ENCODE assay signal across 16 cellular contexts in genomic region chr9:98095401-98095800, GRCh38. TPM values are rescaled to one million over a fixed set of nuclear protein-coding genes. Genes with fewer than 3 reads are reported as not detected.
DNase-seq lines count a peak whose midpoint lies in the region; ATAC-seq and TF ChIP-seq lines count a peak whose summit lies in the region.
"Had no signal": no experiment of that assay in that cellular context is flagged by ENCODE, and none has a peak within 500 bp of the region (broad histone marks: within the 10 kb centered on the region; RNA-seq: fewer than 3 reads in every experiment).

No MANE protein-coding gene starts in this region.

- H3K27ac Mint-ChIP-seq in activated T-helper 17 cell treated with anti-CD3 and anti-CD28 coated beads, Interleukin-2, amount 50 U/mL, for 72 hours, result peak overlapping the region; percentile 91

- H3K9me3 Mint-ChIP-seq in activated T-helper 17 cell treated with anti-CD3 and anti-CD28 coated beads, Interleukin-2, amount 50 U/mL, for 72 hours, result no peaks in the 10 kb centered on the region

- TF ChIP-seq POLR2A in suprapubic skin (IDR thresholded peaks at IDR 0.05), result no peak

- no peaks in the 10 kb centered on the region for H3K27me3 ChIP-seq in suprapubic skin
- H3K27me3 ChIP-seq: BLaER1 treated with 17β-estradiol and CSF1 and Interleukin-3, amounts not matched to agents 10 nM and 100 nM; Peyer's patch had no signal

- peaks cover 9% of the 10 kb centered on the region for H3K36me3 ChIP-seq in suprapubic skin

- H3K27me3 Mint-ChIP-seq in activated T-helper 17 cell treated with anti-CD3 and anti-CD28 coated beads, Interleukin-2, amount 50 U/mL, for 72 hours, result no peaks in the 10 kb centered on the region

- H3K4me1 ChIP-seq in suprapubic skin, result peaks cover 33% of the 10 kb centered on the region

- 93% methylated on average over 7 of the region's 7 CpGs for WGBS in suprapubic skin

- no peak overlapping the region for H3K4me3 ChIP-seq in suprapubic skin
- H3K4me3 ChIP-seq: BLaER1 treated with 17β-estradiol and CSF1 and Interleukin-3, amounts not matched to agents 10 nM and 100 nM; Peyer's patch had no signal

- peak; percentile 11 for DNase-seq in NCI-H748 (lab: John Stamatoyannopoulos, UW; ENCODE audit: unreplicated experiment)
- no peak for DNase-seq in NCI-H748 treated with DMSO at 0.1 percent for 48 hours (lab: John Stamatoyannopoulos, UW)
- peak; percentile 58 for DNase-seq in activated effector memory CD4-positive, alpha-beta T cell treated with anti-CD3 and anti-CD28 coated beads, Interleukin-2, amount 50 U/mL, for 16 hours
- no peak for DNase-seq in activated effector memory CD4-positive, alpha-beta T cell treated with Interleukin-2 at 50 U/mL for 16 hours
- peak; percentile 27 to 72 for DNase-seq in suprapubic skin (ENCODE audit: low spot score in 2 of 2)
- DNase-seq in iPS-NIHi11 (ENCODE audit: low spot score), result no peak
- DNase-seq in NCI-H524 (lab: John Stamatoyannopoulos, UW), result no peak
- DNase-seq: 8988T, DMS53, KG1, NCI-H1092 treated with DMSO at 0.1 percent for 48 hours, NCI-H187, NCI-H446 had no signal

- no peak for TF ChIP-seq EP300 in suprapubic skin (IDR thresholded peaks at IDR 0.05)

- H3K9me3 ChIP-seq in suprapubic skin, result no peaks in the 10 kb centered on the region
- H3K9me3 ChIP-seq: BLaER1 treated with 17β-estradiol and CSF1 and Interleukin-3, amounts not matched to agents 10 nM and 100 nM; Peyer's patch had no signal

- H3K4me1 Mint-ChIP-seq in activated T-helper 17 cell treated with anti-CD3 and anti-CD28 coated beads, Interleukin-2, amount 50 U/mL, for 72 hours, result peaks cover 38% of the 10 kb centered on the region

- TF ChIP-seq CTCF in suprapubic skin (IDR thresholded peaks at IDR 0.05), result no peak

- no peak for ATAC-seq in activated T-helper 17 cell treated with anti-CD3 and anti-CD28 coated beads, Interleukin-2, amount 50 U/mL, for 72 hours (replicated peaks)

- H3K27ac ChIP-seq in suprapubic skin, result no peak overlapping the region
- H3K27ac ChIP-seq: BLaER1 treated with 17β-estradiol and CSF1 and Interleukin-3, amounts not matched to agents 10 nM and 100 nM; Peyer's patch had no signal

- H3K36me3 Mint-ChIP-seq in activated T-helper 17 cell treated with anti-CD3 and anti-CD28 coated beads, Interleukin-2, amount 50 U/mL, for 72 hours (ENCODE audit: low read depth), result peaks cover 86% of the 10 kb centered on the region

- no peak overlapping the region for H3K4me3 Mint-ChIP-seq in activated T-helper 17 cell treated with anti-CD3 and anti-CD28 coated beads, Interleukin-2, amount 50 U/mL, for 72 hours

RNA-seq across cellular contexts. Expression of gene TRIM14, which starts 23.6 kb away (rescaled TPM):
- total RNA-seq in activated T-helper 17 cell treated with anti-CD3 and anti-CD28 coated beads, Interleukin-2, amount 50 U/mL, for 72 hours, result 10 to 100 TPM; 43.4 to 57.8 TPM
- 10 to 100 TPM; 15.8 to 22.9 (median 20.0) TPM for total RNA-seq in suprapubic skin

RNA-seq across cellular contexts. Expression of gene NANS, which starts 38.9 kb away (rescaled TPM):
- total RNA-seq in activated T-helper 17 cell treated with anti-CD3 and anti-CD28 coated beads, Interleukin-2, amount 50 U/mL, for 72 hours, result 10 to 100 TPM; 46.4 to 54.4 TPM
- total RNA-seq in suprapubic skin, result 10 to 100 TPM; 35.0 to 49.6 (median 45.2) TPM

Comparison
In these comparisons a context has a peak if more than half of its experiments do, and no peak if none do; other contexts are left out.
1. DNase-seq: peak in NCI-H748 (single experiment), activated effector memory CD4-positive, alpha-beta T cell treated with anti-CD3 and anti-CD28 coated beads, Interleukin-2, amount 50 U/mL, for 16 hours (single experiment) and suprapubic skin (2 of 2); none in NCI-H748 treated with DMSO at 0.1 percent for 48 hours (single experiment), activated effector memory CD4-positive, alpha-beta T cell treated with Interleukin-2 at 50 U/mL for 16 hours (single experiment), iPS-NIHi11 (single experiment) and NCI-H524 (0 of 2).